In the genomic region with DNA sequence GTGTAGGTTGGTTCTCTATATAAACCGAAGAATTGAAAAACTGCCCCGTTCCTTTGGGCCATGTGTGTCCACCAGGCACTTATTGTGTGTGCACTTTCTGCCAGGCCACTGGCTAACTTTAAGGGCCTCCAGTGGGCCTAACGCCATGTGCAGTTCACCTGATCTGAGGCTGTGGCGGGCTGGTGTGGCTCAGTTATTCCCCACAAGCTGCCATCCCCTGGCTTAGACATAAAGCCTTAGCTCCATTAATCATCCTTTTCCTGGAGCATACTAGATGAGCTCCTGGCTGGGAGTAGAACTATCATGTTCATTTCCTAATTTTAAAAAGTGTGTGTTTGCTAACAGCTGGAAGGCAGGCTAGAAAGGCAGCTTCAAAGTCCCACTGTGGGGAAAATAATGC, we compare ENCODE assay signal across 15 cellular contexts.
"Had no signal": no experiment of that assay in that cellular context is flagged by ENCODE, and none has a peak within 500 bp of the region (broad histone marks: within the 10 kb centered on the region; RNA-seq: fewer than 3 reads in every experiment).

No MANE protein-coding gene starts in this region.

- H3K9me3 ChIP-seq: esophagus squamous epithelium, left lung, lower lobe of right lung, tibial artery, upper lobe of right lung had no signal

- H3K27me3 ChIP-seq: tibial artery, upper lobe of right lung had no signal

- DNase-seq: cortex of kidney; effector memory CD4-positive, alpha-beta T cell; esophagus squamous epithelium; foreskin fibroblast; immature natural killer cell; left lung; lower lobe of right lung; midbrain; naive thymus-derived CD4-positive, alpha-beta T cell; posterior cingulate gyrus; right cardiac atrium; stimulated activated CD4-positive, alpha-beta T cell treated with anti-CD3 and anti-CD28 coated beads, Interleukin-4, amount 100 ng/mL, for 24 hours; tibial artery; upper lobe of right lung had no signal

- H3K27ac ChIP-seq: left lung, lower lobe of right lung, tibial artery, upper lobe of right lung had no signal

- H3K4me3 ChIP-seq: esophagus squamous epithelium, left lung, lower lobe of right lung, tibial artery, upper lobe of right lung had no signal

- ATAC-seq: left lung; lower lobe of right lung; naive thymus-derived CD4-positive, alpha-beta T cell; right cardiac atrium; stimulated activated memory B cell treated with anti-CD40 and anti-IgM and Interleukin-4, amounts not matched to agents 10 μg/mL and 1 μg/mL and 100 μg/mL, for 72 hours; upper lobe of right lung had no signal

- H3K36me3 ChIP-seq: esophagus squamous epithelium, left lung, lower lobe of right lung, tibial artery, upper lobe of right lung had no signal
